1 cellular context compared by ENCODE assay signal in the genomic region with DNA sequence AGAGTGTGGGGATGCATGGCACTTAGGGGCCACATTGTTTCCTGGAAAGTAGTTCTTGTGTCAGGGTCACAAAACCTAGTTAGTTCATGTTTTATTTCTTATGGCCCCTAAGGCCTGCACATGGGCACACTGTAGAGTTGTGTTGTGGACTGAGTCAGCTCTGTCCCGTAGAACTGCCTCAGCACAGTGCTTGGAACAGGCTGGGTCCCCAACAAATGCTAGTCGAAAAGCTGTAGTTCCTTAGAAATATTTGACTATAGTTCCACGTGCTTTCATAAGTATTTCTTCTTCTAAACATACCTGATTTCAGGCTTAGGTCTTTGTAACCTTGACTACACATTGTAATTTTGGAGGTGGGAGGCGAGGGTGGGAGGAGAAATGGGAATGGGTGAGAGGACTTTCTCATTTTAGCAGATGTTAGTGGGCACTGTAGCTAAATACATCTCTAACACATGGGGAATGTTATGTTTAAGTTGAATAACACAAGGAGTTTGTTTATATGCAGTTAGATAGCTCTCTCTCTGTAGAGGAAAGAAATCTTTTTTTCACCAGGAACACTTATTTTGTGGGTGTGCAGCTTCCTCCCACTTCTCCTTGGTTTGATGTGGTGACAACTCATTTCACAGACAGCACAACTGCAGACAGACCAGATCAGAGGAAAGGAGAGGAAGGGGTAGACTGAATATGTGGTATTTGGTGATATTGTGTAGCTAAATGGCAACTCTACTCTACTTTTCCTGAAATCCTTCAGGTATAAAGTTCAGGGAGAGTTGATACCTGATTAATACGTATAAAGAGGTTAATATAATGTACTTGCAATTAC.
TF ChIP-seq lines count a peak whose summit lies in the region.

No MANE protein-coding gene starts in this region.

TF ChIP-seq in IMR-90, 13 proteins besides CTCF, POLR2A, EP300 and RAD21:
- no peak for TF ChIP-seq FOS (IDR thresholded peaks at IDR 0.05; ENCODE audit: low read depth, low read length)
- TF ChIP-seq MAFK (IDR thresholded peaks at IDR 0.05; ENCODE audit: low read depth, low read length) = no peak
- TF ChIP-seq RCOR1 (IDR thresholded peaks at IDR 0.05; ENCODE audit: insufficient replicate concordance, low read length) = no peak
- TF ChIP-seq RFX5 (IDR thresholded peaks at IDR 0.05; ENCODE audit: low read depth, low read length) = no peak
- TF ChIP-seq, protein P1, sequence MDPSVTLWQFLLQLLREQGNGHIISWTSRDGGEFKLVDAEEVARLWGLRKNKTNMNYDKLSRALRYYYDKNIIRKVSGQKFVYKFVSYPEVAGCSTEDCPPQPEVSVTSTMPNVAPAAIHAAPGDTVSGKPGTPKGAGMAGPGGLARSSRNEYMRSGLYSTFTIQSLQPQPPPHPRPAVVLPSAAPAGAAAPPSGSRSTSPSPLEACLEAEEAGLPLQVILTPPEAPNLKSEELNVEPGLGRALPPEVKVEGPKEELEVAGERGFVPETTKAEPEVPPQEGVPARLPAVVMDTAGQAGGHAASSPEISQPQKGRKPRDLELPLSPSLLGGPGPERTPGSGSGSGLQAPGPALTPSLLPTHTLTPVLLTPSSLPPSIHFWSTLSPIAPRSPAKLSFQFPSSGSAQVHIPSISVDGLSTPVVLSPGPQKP (IDR thresholded peaks at IDR 0.05; ENCODE audit: borderline replicate concordance, low read depth, low read length) = no peak
- no peak for TF ChIP-seq CEBPB (IDR thresholded peaks at IDR 0.05; ENCODE audit: low read depth, low read length)
- no peak for TF ChIP-seq BHLHE40 (IDR thresholded peaks at IDR 0.05; ENCODE audit: low read depth, low read length)
- TF ChIP-seq MXI1 (IDR thresholded peaks at IDR 0.05; ENCODE audit: borderline replicate concordance, low read depth, low read length) = no peak
- no peak for TF ChIP-seq CHD1 (IDR thresholded peaks at IDR 0.05; ENCODE audit: low read depth, low read length)
- no peak for TF ChIP-seq MAZ (IDR thresholded peaks at IDR 0.05; ENCODE audit: borderline replicate concordance, low read depth, low read length)
- TF ChIP-seq, protein P2, sequence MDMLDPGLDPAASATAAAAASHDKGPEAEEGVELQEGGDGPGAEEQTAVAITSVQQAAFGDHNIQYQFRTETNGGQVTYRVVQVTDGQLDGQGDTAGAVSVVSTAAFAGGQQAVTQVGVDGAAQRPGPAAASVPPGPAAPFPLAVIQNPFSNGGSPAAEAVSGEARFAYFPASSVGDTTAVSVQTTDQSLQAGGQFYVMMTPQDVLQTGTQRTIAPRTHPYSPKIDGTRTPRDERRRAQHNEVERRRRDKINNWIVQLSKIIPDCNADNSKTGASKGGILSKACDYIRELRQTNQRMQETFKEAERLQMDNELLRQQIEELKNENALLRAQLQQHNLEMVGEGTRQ (IDR thresholded peaks at IDR 0.05; ENCODE audit: low read depth, low read length) = no peak
- TF ChIP-seq SMC3 (IDR thresholded peaks at IDR 0.05; ENCODE audit: low read depth, low read length) = no peak
